ENCODE assay signal across 19 cellular contexts in genomic region chr7:29099896-29100847, GRCh38. TPM values are rescaled to one million over a fixed set of nuclear protein-coding genes. Genes with fewer than 3 reads are reported as not detected.
DNase-seq lines count a peak whose midpoint lies in the region; ATAC-seq and TF ChIP-seq lines count a peak whose summit lies in the region.
"Had no signal": no experiment of that assay in that cellular context is flagged by ENCODE, and none has a peak within 500 bp of the region (broad histone marks: within the 10 kb centered on the region; RNA-seq: fewer than 3 reads in every experiment).

No MANE protein-coding gene starts in this region.

- H3K36me3 Mint-ChIP-seq in activated naive CD4-positive, alpha-beta T cell treated with anti-CD3 and anti-CD28 coated beads for 36 hours (ENCODE audit: low read depth) = no peaks in the 10 kb centered on the region
- H3K36me3 Mint-ChIP-seq in activated naive CD4-positive, alpha-beta T cell treated with anti-CD3 and anti-CD28 coated beads, Interleukin-2, amount 50 U/mL, for 72 hours = no peaks in the 10 kb centered on the region
- H3K36me3 Mint-ChIP-seq in mesothelial cell of epicardium = no peaks in the 10 kb centered on the region
- H3K36me3 Mint-ChIP-seq: activated CD8-positive, alpha-beta memory T cell treated with anti-CD3 and anti-CD28 coated beads, Interleukin-2, amount 10 ng/mL, durations not matched to agents 7 days and 5 days; activated naive CD8-positive, alpha-beta T cell treated with anti-CD3 and anti-CD28 coated beads for 36 hours had no signal

- no peak for DNase-seq in activated naive CD4-positive, alpha-beta T cell treated with anti-CD3 and anti-CD28 coated beads for 36 hours
- DNase-seq in activated naive CD4-positive, alpha-beta T cell treated with anti-CD3 and anti-CD28 coated beads, Interleukin-2, amount 50 U/mL, for 72 hours (ENCODE audit: low spot score in 2 of 2) = no peak
- DNase-seq in dermis microvascular lymphatic vessel endothelial cell (ENCODE audit: low read depth in 2 of 2) (peak; percentile 56 to 92), mesothelial cell of epicardium (ENCODE audit: low spot score in 2 of 2, unreplicated experiment in 2 of 2) (no peak), left colon (no peak), HPDE6-E6E7 (ENCODE audit: extremely low spot score) (no peak)
- DNase-seq: activated CD4-positive, alpha-beta T cell treated with anti-CD3 and anti-CD28 coated beads for 4 hours; activated CD8-positive, alpha-beta memory T cell treated with anti-CD3 and anti-CD28 coated beads, Interleukin-2, amount 10 ng/mL, durations not matched to agents 7 days and 5 days; activated naive CD8-positive, alpha-beta T cell treated with anti-CD3 and anti-CD28 coated beads for 36 hours; BE2C; body of pancreas; NCI-H146; NCI-H774; SIG-M5; stimulated activated CD4-positive, alpha-beta T cell treated with anti-CD3 and anti-CD28 coated beads, Interleukin-2, amount 100 ng/mL, for 48 hours; stomach had no signal

- H3K9me3 Mint-ChIP-seq in activated naive CD4-positive, alpha-beta T cell treated with anti-CD3 and anti-CD28 coated beads for 36 hours = no peaks in the 10 kb centered on the region
- no peaks in the 10 kb centered on the region for H3K9me3 Mint-ChIP-seq in activated naive CD4-positive, alpha-beta T cell treated with anti-CD3 and anti-CD28 coated beads, Interleukin-2, amount 50 U/mL, for 72 hours
- H3K9me3 Mint-ChIP-seq in mesothelial cell of epicardium = no peaks in the 10 kb centered on the region
- H3K9me3 Mint-ChIP-seq: activated naive CD8-positive, alpha-beta T cell treated with anti-CD3 and anti-CD28 coated beads for 36 hours; activated T-helper 1 cell treated with anti-CD3 and anti-CD28 coated beads, Interleukin-12 subunit alpha, Interleukin-12 subunit beta, Interleukin-2, Interleukin-4 antibody, amounts not matched to agents 30 ng/mL and 10 ng/mL and 1 ng/mL, durations not matched to agents 14 hours and 24 hours and 36 hours had no signal

- peaks cover 5% of the 10 kb centered on the region for H3K4me1 Mint-ChIP-seq in activated naive CD4-positive, alpha-beta T cell treated with anti-CD3 and anti-CD28 coated beads for 36 hours (ENCODE audit: low read depth)
- H3K4me1 Mint-ChIP-seq in mesothelial cell of epicardium = peaks cover 21% of the 10 kb centered on the region

- H3K9me3 ChIP-seq in thymus (ENCODE audit: control insufficient read depth) = no peaks in the 10 kb centered on the region
- H3K9me3 ChIP-seq: BE2C, body of pancreas, stomach had no signal

- ATAC-seq in activated naive CD4-positive, alpha-beta T cell treated with anti-CD3 and anti-CD28 coated beads, Interleukin-2, amount 50 U/mL, for 72 hours = no peak
- ATAC-seq in left colon = no peak
- no peak for ATAC-seq in HG03108 (IDR thresholded peaks at IDR 0.05; ENCODE audit: unreplicated experiment)
- ATAC-seq: activated CD8-positive, alpha-beta memory T cell treated with anti-CD3 and anti-CD28 coated beads, Interleukin-2, amount 10 ng/mL, durations not matched to agents 7 days and 5 days; body of pancreas had no signal

- no peaks in the 10 kb centered on the region for H3K27me3 ChIP-seq in thymus (ENCODE audit: control insufficient read depth, insufficient read depth)
- H3K27me3 ChIP-seq: BE2C, body of pancreas, stomach had no signal

- intact Hi-C loops in activated naive CD4-positive, alpha-beta T cell treated with anti-CD3 and anti-CD28 coated beads for 36 hours (cut with micrococcal nuclease) = no loop called here
- intact Hi-C loops in left colon (cut with DNase I, micrococcal nuclease) = loop anchor here (10.0 kb wide), 2 partner anchors 145 to 175 kb away; partner anchors contain the start of gene TRIL (in 1 of the 2)

- TF ChIP-seq CTCF in mesothelial cell of epicardium (IDR thresholded peaks at IDR 0.05; ENCODE audit: unreplicated experiment) = no peak

- H3K27me3 Mint-ChIP-seq in activated naive CD4-positive, alpha-beta T cell treated with anti-CD3 and anti-CD28 coated beads for 36 hours (ENCODE audit: low read depth) = no peaks in the 10 kb centered on the region
- no peaks in the 10 kb centered on the region for H3K27me3 Mint-ChIP-seq in mesothelial cell of epicardium (ENCODE audit: low read depth)
- H3K27me3 Mint-ChIP-seq: activated naive CD8-positive, alpha-beta T cell treated with anti-CD3 and anti-CD28 coated beads for 36 hours had no signal

- H3K4me3 Mint-ChIP-seq in activated naive CD4-positive, alpha-beta T cell treated with anti-CD3 and anti-CD28 coated beads for 36 hours = no peak overlapping the region
- no peak overlapping the region for H3K4me3 Mint-ChIP-seq in mesothelial cell of epicardium
- H3K4me3 Mint-ChIP-seq: activated CD8-positive, alpha-beta memory T cell treated with anti-CD3 and anti-CD28 coated beads, Interleukin-2, amount 10 ng/mL, durations not matched to agents 7 days and 5 days; activated naive CD8-positive, alpha-beta T cell treated with anti-CD3 and anti-CD28 coated beads for 36 hours; activated T-helper 1 cell treated with anti-CD3 and anti-CD28 coated beads, Interleukin-12 subunit alpha, Interleukin-12 subunit beta, Interleukin-2, Interleukin-4 antibody, amounts not matched to agents 30 ng/mL and 10 ng/mL and 1 ng/mL, durations not matched to agents 14 hours and 24 hours and 36 hours had no signal

- 95% methylated on average over 5 of the region's 5 CpGs for WGBS in thymus

- H3K4me1 ChIP-seq in thymus (ENCODE audit: control insufficient read depth, insufficient read depth, low read length) = no peaks in the 10 kb centered on the region
- H3K4me1 ChIP-seq: body of pancreas had no signal

- peak overlapping the region; percentile 30 for H3K27ac Mint-ChIP-seq in activated naive CD4-positive, alpha-beta T cell treated with anti-CD3 and anti-CD28 coated beads for 36 hours
- H3K27ac Mint-ChIP-seq in activated naive CD4-positive, alpha-beta T cell treated with anti-CD3 and anti-CD28 coated beads, Interleukin-2, amount 50 U/mL, for 72 hours = no peak overlapping the region
- peak overlapping the region; percentile 55 for H3K27ac Mint-ChIP-seq in mesothelial cell of epicardium
- H3K27ac Mint-ChIP-seq: activated CD8-positive, alpha-beta memory T cell treated with anti-CD3 and anti-CD28 coated beads, Interleukin-2, amount 10 ng/mL, durations not matched to agents 7 days and 5 days; activated naive CD8-positive, alpha-beta T cell treated with anti-CD3 and anti-CD28 coated beads for 36 hours; activated T-helper 1 cell treated with anti-CD3 and anti-CD28 coated beads, Interleukin-12 subunit alpha, Interleukin-12 subunit beta, Interleukin-2, Interleukin-4 antibody, amounts not matched to agents 30 ng/mL and 10 ng/mL and 1 ng/mL, durations not matched to agents 14 hours and 24 hours and 36 hours had no signal

- H3K4me3 ChIP-seq in thymus (ENCODE audit: low read length) = no peak overlapping the region
- H3K4me3 ChIP-seq: body of pancreas, stomach had no signal

- CTCF ChIA-PET in activated naive CD4-positive, alpha-beta T cell treated with anti-CD3 and anti-CD28 coated beads for 36 hours (lab: Charles Lee) = interaction anchor here (3.0 to 6.2 kb wide), 3 partner anchors 143 to 179 kb away, joined by 16 to 45 read pairs (median 45); partner anchors contain the start of gene TRIL

- peak overlapping the region; percentile 18 for H3K27ac ChIP-seq in thymus (ENCODE audit: low read depth)
- H3K27ac ChIP-seq: body of pancreas had no signal

- H3K36me3 ChIP-seq in thymus (ENCODE audit: control insufficient read depth, insufficient read depth) = no peaks in the 10 kb centered on the region
- H3K36me3 ChIP-seq: BE2C, stomach had no signal

RNA-seq across cellular contexts. Expression of gene CPVL, which starts 46.2 kb away (rescaled TPM):
- not detected for total RNA-seq in activated naive CD4-positive, alpha-beta T cell treated with anti-CD3 and anti-CD28 coated beads for 36 hours
- total RNA-seq in activated naive CD4-positive, alpha-beta T cell treated with anti-CD3 and anti-CD28 coated beads, Interleukin-2, amount 50 U/mL, for 72 hours = not detected
- total RNA-seq in dermis microvascular lymphatic vessel endothelial cell = 0.25 and 0.51 TPM in 2 replicates
- 10.7 to 11.4 TPM (median 11.1 TPM) in 3 replicates for total RNA-seq in mesothelial cell of epicardium
- polyA plus RNA-seq in thymus = 112 TPM
- 10 to 100 TPM in 1 of 2 donors, 1 to 10 TPM in 1; 4.7 to 18.4 TPM for total RNA-seq in left colon
- total RNA-seq: activated naive CD8-positive, alpha-beta T cell treated with anti-CD3 and anti-CD28 coated beads for 36 hours; activated T-helper 1 cell treated with anti-CD3 and anti-CD28 coated beads, Interleukin-12 subunit alpha, Interleukin-12 subunit beta, Interleukin-2, Interleukin-4 antibody, amounts not matched to agents 30 ng/mL and 10 ng/mL and 1 ng/mL, durations not matched to agents 14 hours and 24 hours and 36 hours had no signal

Comparison
In these comparisons a context has a peak if more than half of its experiments do, and no peak if none do; other contexts are left out.
1. H3K27ac Mint-ChIP-seq: peak in activated naive CD4-positive, alpha-beta T cell treated with anti-CD3 and anti-CD28 coated beads for 36 hours (single experiment) and mesothelial cell of epicardium (single experiment); none in activated naive CD4-positive, alpha-beta T cell treated with anti-CD3 and anti-CD28 coated beads, Interleukin-2, amount 50 U/mL, for 72 hours (0 of 2).
2. DNase-seq: peak in dermis microvascular lymphatic vessel endothelial cell (2 of 2); none in activated naive CD4-positive, alpha-beta T cell treated with anti-CD3 and anti-CD28 coated beads for 36 hours (single experiment), activated naive CD4-positive, alpha-beta T cell treated with anti-CD3 and anti-CD28 coated beads, Interleukin-2, amount 50 U/mL, for 72 hours (0 of 2), mesothelial cell of epicardium (0 of 2), left colon (0 of 2) and HPDE6-E6E7 (single experiment).